Comparison of ENCODE assay signal across 10 cellular contexts in genomic region chr16:28930652-28931051, GRCh38. TPM values are rescaled to one million over a fixed set of nuclear protein-coding genes. Genes with fewer than 3 reads are reported as not detected.
A peak's percentile ranks its signal among the peaks of the same experiment; 100 is the strongest.
DNase-seq lines count a peak whose midpoint lies in the region; ATAC-seq and TF ChIP-seq lines count a peak whose summit lies in the region.
"Had no signal": no experiment of that assay in that cellular context is flagged by ENCODE, and none has a peak within 500 bp of the region (broad histone marks: within the 10 kb centered on the region; RNA-seq: fewer than 3 reads in every experiment).

No MANE protein-coding gene starts in this region.

- H3K27me3 Mint-ChIP-seq in neural progenitor cell (ENCODE audit: insufficient read depth, low read depth) (peaks cover 10% of the 10 kb centered on the region), Caco-2 (ENCODE audit: insufficient read depth, unreplicated experiment) (no peaks in the 10 kb centered on the region)

- WGBS in transverse colon (ENCODE audit: low coverage in 1 of 2), 2 donors, result 70% methylated on average over 3 of the region's 3 CpGs; no CpG with 5 or more reads in 1 of the 2 donors

- H3K4me3 ChIP-seq in GM12865 (ENCODE audit: low read depth, low read length) (peak overlapping the region; percentile 98), neural progenitor cell (peak overlapping the region; percentile 9), transverse colon (no peak overlapping the region), Caco-2 (ENCODE audit: low read depth, low read length) (no peak overlapping the region)
- H3K4me3 ChIP-seq: prostate gland had no signal

- no peaks in the 10 kb centered on the region for H3K79me2 ChIP-seq in neural progenitor cell (ENCODE audit: low read depth)

- peak overlapping the region; percentile 66 for H3K4me2 ChIP-seq in neural progenitor cell

- peak; percentile 55 for ATAC-seq in HG02678 (IDR thresholded peaks at IDR 0.05; ENCODE audit: unreplicated experiment)
- ATAC-seq: HCT116 had no signal

- no peaks in the 10 kb centered on the region for H3K9me3 ChIP-seq in neural progenitor cell (ENCODE audit: low read depth)
- no peaks in the 10 kb centered on the region for H3K9me3 ChIP-seq in transverse colon
- H3K9me3 ChIP-seq in Caco-2, result no peaks in the 10 kb centered on the region
- H3K9me3 ChIP-seq: prostate gland had no signal

- H3K27me3 ChIP-seq in neural progenitor cell (no peaks in the 10 kb centered on the region), transverse colon (no peaks in the 10 kb centered on the region), Caco-2 (replicated peaks; ENCODE audit: control insufficient read depth, insufficient read depth, low read length) (no peaks in the 10 kb centered on the region)

- no peak for TF ChIP-seq EP300 in transverse colon (IDR thresholded peaks at IDR 0.05; ENCODE audit: low read depth)

- H3K27ac ChIP-seq in neural progenitor cell (peak overlapping the region; percentile 86), transverse colon (no peak overlapping the region)
- H3K27ac ChIP-seq: prostate gland had no signal

- H2AFZ ChIP-seq in neural progenitor cell (replicated peaks), result peak overlapping the region; percentile 41

- H3K4me3 Mint-ChIP-seq in neural progenitor cell, result peak overlapping the region; percentile 13
- no peak overlapping the region for H3K4me3 Mint-ChIP-seq in Caco-2 (ENCODE audit: unreplicated experiment)

- H3K36me3 Mint-ChIP-seq in neural progenitor cell, result no peaks in the 10 kb centered on the region
- peaks cover 6% of the 10 kb centered on the region for H3K36me3 Mint-ChIP-seq in Caco-2 (ENCODE audit: insufficient read depth, unreplicated experiment)

- no TSS peak for BruUV-seq in Caco-2 (replicated peaks; lab: Mats Ljungman, UMichigan)

- H3K27ac Mint-ChIP-seq in neural progenitor cell (peak overlapping the region; percentile 78), Caco-2 (ENCODE audit: unreplicated experiment) (no peak overlapping the region)

- no peak overlapping the region for H3K9ac ChIP-seq in neural progenitor cell

- intact Hi-C loops in transverse colon (cut with DNase I; ENCODE audit: low total_unique reads), result no loop called here
- intact Hi-C loops in Caco-2 (cut with micrococcal nuclease; ENCODE audit: unreplicated experiment), result no loop called here

- no peaks in the 10 kb centered on the region for H4K20me1 ChIP-seq in neural progenitor cell (ENCODE audit: low read depth)

- H3K9me3 Mint-ChIP-seq in neural progenitor cell (no peaks in the 10 kb centered on the region), Caco-2 (ENCODE audit: unreplicated experiment) (no peaks in the 10 kb centered on the region)

- DNase-seq in GM12865 (ENCODE audit: low read depth) (peak; percentile 91), UCSD-AML1 (lab: John Stamatoyannopoulos, UW; ENCODE audit: unreplicated experiment) (peak; percentile 58), neural progenitor cell (ENCODE audit: low spot score) (peak; percentile 88), pons (ENCODE audit: low spot score) (no peak), transverse colon (no peak), Caco-2 (no peak)
- DNase-seq: SW 1271 had no signal

- no peak for TF ChIP-seq POLR2A in transverse colon (IDR thresholded peaks at IDR 0.05)

- peaks cover 8% of the 10 kb centered on the region for H3K4me1 ChIP-seq in neural progenitor cell
- H3K4me1 ChIP-seq in transverse colon, result peaks cover 0 to 8% (median 4%) of the 10 kb centered on the region in 4 donors
- H3K4me1 ChIP-seq in Caco-2, result no peaks in the 10 kb centered on the region
- H3K4me1 ChIP-seq: prostate gland had no signal

- H3K4me1 Mint-ChIP-seq in neural progenitor cell (peaks cover 23% of the 10 kb centered on the region), Caco-2 (ENCODE audit: low read depth, unreplicated experiment) (no peaks in the 10 kb centered on the region)

- H3K36me3 ChIP-seq in neural progenitor cell, result no peaks in the 10 kb centered on the region
- H3K36me3 ChIP-seq in transverse colon, result no peaks in the 10 kb centered on the region
- H3K36me3 ChIP-seq in Caco-2 (ENCODE audit: control insufficient read depth, insufficient read depth, low read length), result no peaks in the 10 kb centered on the region
- H3K36me3 ChIP-seq: prostate gland had no signal

- in situ Hi-C loops in transverse colon (cut with MboI; ENCODE audit: low pct_ligation_motif_present in 1 of 4, low pct_unique_long_range_greater_than_20kb in 1 of 4, low sequenced_read_pairs in 3 of 4), result no loop called here

- H3F3A ChIP-seq in neural progenitor cell (ENCODE audit: low read depth), result peaks cover 31% of the 10 kb centered on the region

- POLR2A ChIA-PET in Caco-2 (lab: Charles Lee), result no interaction called here

- TF ChIP-seq CTCF in GM12865 (IDR thresholded peaks at IDR 0.05; ENCODE audit: insufficient read depth, low read depth, low read length, missing control alignments) (no peak), neural progenitor cell (IDR thresholded peaks at IDR 0.05) (no peak), transverse colon (IDR thresholded peaks at IDR 0.05) (no peak), Caco-2 (IDR thresholded peaks at IDR 0.05; ENCODE audit: insufficient read depth in 1 of 2, low read depth in 1 of 2, low read length in 1 of 2, severe bottlenecking in 1 of 2, unreplicated experiment in 1 of 2) (no peak)

- CTCF ChIA-PET in Caco-2 (lab: Charles Lee), result no interaction called here

RNA-seq across cellular contexts. Expression of gene CD19, which starts 1.1 kb away (rescaled TPM):
- total RNA-seq in neural progenitor cell (ENCODE audit: low replicate concordance), result 0.15 TPM in 1 of 2 replicates, not detected in the other
- 1 to 10 TPM in 2 of 4 donors, not detected in 2; 4.5 to 9.8 TPM for total RNA-seq in transverse colon
- total RNA-seq in Caco-2 (2022), result not detected in 2 replicates

RNA-seq across cellular contexts. Expression of gene RABEP2, which starts 5.6 kb away (rescaled TPM):
- total RNA-seq in neural progenitor cell (ENCODE audit: low replicate concordance) (9.1 and 22.0 TPM in 2 replicates), transverse colon (100 to 1,000 TPM in 2 of 4 donors, 10 to 100 TPM in 2; 57.1 to 182 (median 130) TPM), Caco-2 (2022) (22.9 and 24.2 TPM in 2 replicates)

RNA-seq across cellular contexts. Expression of gene NFATC2IP, which starts 20.1 kb away (rescaled TPM):
- total RNA-seq in neural progenitor cell (ENCODE audit: low replicate concordance), result 33.2 and 58.4 TPM in 2 replicates
- total RNA-seq in transverse colon, result 10 to 100 TPM; 59.1 to 89.4 (median 70.2) TPM
- 50.6 and 58.2 TPM in 2 replicates for total RNA-seq in Caco-2 (2022)

RNA-seq across cellular contexts. Expression of gene SPNS1, which starts 43.9 kb away (rescaled TPM):
- 11.6 and 31.8 TPM in 2 replicates for total RNA-seq in neural progenitor cell (ENCODE audit: low replicate concordance)
- total RNA-seq in transverse colon, result 10 to 100 TPM; 22.7 to 75.2 (median 28.2) TPM
- 55.3 and 61.3 TPM in 2 replicates for total RNA-seq in Caco-2 (2022)

RNA-seq across cellular contexts. Expression of gene ATP2A1, which starts 52.4 kb away (rescaled TPM):
- total RNA-seq in neural progenitor cell (ENCODE audit: low replicate concordance) (1.6 and 8.2 TPM in 2 replicates), transverse colon (1 to 10 TPM in 3 of 4 donors, not detected in 1; 1.1 to 3.2 (median 1.4) TPM), Caco-2 (2022) (2.3 and 2.6 TPM in 2 replicates)

Comparison
In these comparisons a context has a peak if more than half of its experiments do, and no peak if none do; other contexts are left out.
1. DNase-seq: peak in GM12865 (single experiment), UCSD-AML1 (single experiment) and neural progenitor cell (single experiment); none in pons (single experiment), transverse colon (single experiment) and Caco-2 (0 of 2).
2. H3K4me3 ChIP-seq: peak in GM12865 (single experiment) and neural progenitor cell (single experiment); none in transverse colon (0 of 4) and Caco-2 (single experiment).